ENCODE assay signal across 24 cellular contexts in the genomic region with DNA sequence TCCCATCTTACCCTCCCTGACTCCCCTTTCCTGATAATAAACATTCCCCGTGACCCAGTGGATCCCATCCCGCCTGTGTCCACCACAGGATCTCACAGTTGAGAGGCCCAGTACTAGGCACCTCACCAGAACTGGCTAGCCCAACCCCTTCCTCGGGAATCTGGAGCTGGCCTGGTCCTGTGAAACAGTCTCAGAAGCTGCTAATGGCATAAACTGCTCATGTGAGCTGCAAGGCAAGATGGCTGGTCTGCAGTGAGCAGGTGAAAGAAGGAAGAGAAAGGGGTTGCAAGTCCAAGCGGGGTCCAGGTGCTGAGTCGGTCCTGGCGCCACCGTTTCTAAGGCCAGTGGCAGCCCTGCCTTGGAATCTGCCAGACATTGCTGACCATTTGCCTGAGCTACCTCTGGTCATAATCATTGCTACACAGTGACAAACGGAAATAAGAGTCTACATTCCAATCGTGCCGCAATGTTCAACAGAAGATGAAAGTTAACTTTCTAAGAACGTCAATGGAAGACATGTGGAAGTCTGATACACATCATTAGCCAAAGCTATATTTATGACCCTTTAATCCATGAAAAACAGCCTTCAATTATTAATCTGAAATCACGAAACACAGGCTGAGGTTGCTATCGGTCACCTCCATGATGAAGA. TPM values are rescaled to one million over a fixed set of nuclear protein-coding genes. Genes with fewer than 3 reads are reported as not detected.
"Had no signal": no experiment of that assay in that cellular context is flagged by ENCODE, and none has a peak within 500 bp of the region (broad histone marks: within the 10 kb centered on the region; RNA-seq: fewer than 3 reads in every experiment).

No MANE protein-coding gene starts in this region.

- H3K36me3 ChIP-seq: heart left ventricle, prostate gland, right atrium auricular region, tibial nerve had no signal

- H3K4me3 ChIP-seq: heart left ventricle, prostate gland, right atrium auricular region, tibial nerve had no signal

- H3K9me3 ChIP-seq: heart left ventricle, prostate gland, right atrium auricular region, tibial nerve had no signal

- DNase-seq: activated CD4-positive, alpha-beta T cell treated with anti-CD3 and anti-CD28 coated beads for 1 hour; activated CD4-positive, alpha-beta T cell treated with anti-CD3 and anti-CD28 coated beads, Interleukin-2, amount 50 U/mL, for 4 hours; activated CD8-positive, alpha-beta memory T cell treated with anti-CD3 and anti-CD28 coated beads for 24 hours; activated CD8-positive, alpha-beta memory T cell treated with anti-CD3 and anti-CD28 coated beads, Interleukin-2, amount 50 U/mL, for 4 hours; activated naive CD8-positive, alpha-beta T cell treated with anti-CD3 and anti-CD28 coated beads for 36 hours; activated T-cell treated with anti-CD3 and anti-CD28 coated beads, Interleukin-2, amount 50 U/mL, for 24 hours; central memory CD4-positive, alpha-beta T cell; dermis blood vessel endothelial cell; effector CD8-positive, alpha-beta T cell; heart left ventricle; kidney glomerular epithelial cell; left ventricle myocardium superior; midbrain; natural killer cell; stimulated activated CD4-positive, alpha-beta T cell treated with anti-CD3 and anti-CD28 coated beads, Interleukin-4, amount 100 ng/mL, for 24 hours; T-helper 1 cell had no signal

- ATAC-seq: activated T-helper 17 cell treated with anti-CD3 and anti-CD28 coated beads, Interleukin-2, amount 50 U/mL, for 72 hours; esophagus mucosa; heart left ventricle; left ventricle myocardium superior; natural killer cell had no signal

- FAIRE-seq: astrocyte, frontal cortex, TTC549 had no signal

- H3K27me3 ChIP-seq: heart left ventricle, right atrium auricular region, tibial nerve had no signal

- H3K4me1 ChIP-seq: heart left ventricle, prostate gland, right atrium auricular region, tibial nerve had no signal

- H3K27ac ChIP-seq: heart left ventricle, prostate gland, right atrium auricular region, tibial nerve had no signal

RNA-seq across cellular contexts. Expression of gene DNAH5, which starts 33.7 kb away (rescaled TPM):
- total RNA-seq: activated naive CD8-positive, alpha-beta T cell treated with anti-CD3 and anti-CD28 coated beads for 36 hours; activated T-helper 17 cell treated with anti-CD3 and anti-CD28 coated beads, Interleukin-2, amount 50 U/mL, for 72 hours; natural killer cell had no signal
